Comparison of ENCODE assay signal across 10 cellular contexts in genomic region chr12:80373666-80374065, GRCh38.
"Had no signal": no experiment of that assay in that cellular context is flagged by ENCODE, and none has a peak within 500 bp of the region (broad histone marks: within the 10 kb centered on the region; RNA-seq: fewer than 3 reads in every experiment).

No MANE protein-coding gene starts in this region.

- H3K4me3 ChIP-seq: gastroesophageal sphincter, right atrium auricular region, smooth muscle cell had no signal

- H3K27me3 ChIP-seq: gastroesophageal sphincter, right atrium auricular region had no signal

- H3K4me2 ChIP-seq: smooth muscle cell had no signal

- H3K36me3 ChIP-seq: gastroesophageal sphincter, right atrium auricular region, WERI-Rb-1 had no signal

- H3K4me1 ChIP-seq: gastroesophageal sphincter, right atrium auricular region had no signal

- H3K27ac ChIP-seq: gastroesophageal sphincter, right atrium auricular region, WERI-Rb-1 had no signal

- DNase-seq: activated CD4-positive, alpha-beta memory T cell treated with anti-CD3 and anti-CD28 coated beads, Interleukin-2, amount 10 ng/mL, durations not matched to agents 7 days and 5 days; activated CD4-positive, alpha-beta T cell treated with anti-CD3 and anti-CD28 coated beads for 4 hours; activated effector memory CD4-positive, alpha-beta T cell treated with Interleukin-2 at 50 U/mL for 16 hours; activated T-cell treated with anti-CD3 and anti-CD28 coated beads, Interleukin-2, amount 50 U/mL, for 24 hours; midbrain; T1000; WERI-Rb-1 had no signal

- H3K9me3 ChIP-seq: gastroesophageal sphincter, right atrium auricular region had no signal
